In the genomic region with DNA sequence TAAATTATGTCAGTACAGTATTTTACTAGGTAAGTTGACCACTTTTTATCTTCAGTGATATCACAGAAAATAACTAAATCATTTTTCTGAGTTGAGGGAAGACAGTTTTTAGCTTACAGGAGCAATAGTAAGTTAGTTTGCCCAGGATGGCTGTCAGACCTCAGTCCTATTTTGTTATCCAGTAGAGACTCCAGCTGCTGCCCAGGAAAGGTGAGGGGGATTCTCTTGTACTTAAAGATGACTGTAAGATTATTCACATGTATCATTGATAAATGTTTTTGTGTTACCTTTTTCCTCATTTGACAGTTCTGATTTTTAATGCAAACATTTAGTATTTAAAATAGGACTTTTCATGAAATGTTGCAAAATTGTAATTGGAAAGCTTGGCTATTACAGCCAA, we compare ENCODE assay signal across 1 cellular context.
TF ChIP-seq lines count a peak whose summit lies in the region.

No MANE protein-coding gene starts in this region.

TF ChIP-seq in HCT116, 20 proteins besides CTCF, POLR2A, EP300 and RAD21:
- TF ChIP-seq ZBTB33 (IDR thresholded peaks at IDR 0.05; ENCODE audit: extremely low read depth, insufficient replicate concordance, low read length) (no peak), YY1 (IDR thresholded peaks at IDR 0.05; ENCODE audit: extremely low read depth, insufficient replicate concordance, low read depth, low read length) (no peak), EZH2phosphoT487 (IDR thresholded peaks at IDR 0.05; ENCODE audit: borderline replicate concordance) (no peak), ATF3 (IDR thresholded peaks at IDR 0.05) (no peak), SRF (IDR thresholded peaks at IDR 0.05; ENCODE audit: low read depth) (no peak), SIN3A (IDR thresholded peaks at IDR 0.05; ENCODE audit: low read depth) (no peak), ELF1 (IDR thresholded peaks at IDR 0.05; ENCODE audit: borderline replicate concordance, low read depth) (no peak), FOSL1 (IDR thresholded peaks at IDR 0.05; ENCODE audit: low read depth) (no peak), EZH2 (IDR thresholded peaks at IDR 0.05) (no peak), CEBPB (IDR thresholded peaks at IDR 0.05; ENCODE audit: low read depth) (no peak), JUND (IDR thresholded peaks at IDR 0.05) (no peak), CBX3 (IDR thresholded peaks at IDR 0.05; ENCODE audit: low read depth) (no peak), REST (IDR thresholded peaks at IDR 0.05; ENCODE audit: low read depth) (no peak), EGR1 (IDR thresholded peaks at IDR 0.05; ENCODE audit: low read depth) (no peak), ZFX (IDR thresholded peaks at IDR 0.05) (no peak), MAX (IDR thresholded peaks at IDR 0.05) (no peak), POLR2AphosphoS5 (IDR thresholded peaks at IDR 0.05; ENCODE audit: low read depth, low read length) (no peak), SP1 (IDR thresholded peaks at IDR 0.05; ENCODE audit: low read depth) (no peak), ZNF274 (IDR thresholded peaks at IDR 0.05; ENCODE audit: low read depth, low read length) (no peak)
TF ChIP-seq in HCT116: peak in this region for 0.
